Comparison of ENCODE assay signal across 1 cellular context in genomic region chr7:16636533-16637173, GRCh38.
TF ChIP-seq lines count a peak whose summit lies in the region.

No MANE protein-coding gene starts in this region.

TF ChIP-seq in IMR-90, 13 proteins besides CTCF, POLR2A, EP300 and RAD21:
- TF ChIP-seq CHD1 (IDR thresholded peaks at IDR 0.05; ENCODE audit: low read depth, low read length), result no peak
- TF ChIP-seq RFX5 (IDR thresholded peaks at IDR 0.05; ENCODE audit: low read depth, low read length), result no peak
- TF ChIP-seq NFE2L2 (IDR thresholded peaks at IDR 0.05; ENCODE audit: low read depth, low read length), result no peak
- no peak for TF ChIP-seq USF2 (IDR thresholded peaks at IDR 0.05; ENCODE audit: low read depth, low read length)
- no peak for TF ChIP-seq SMC3 (IDR thresholded peaks at IDR 0.05; ENCODE audit: low read depth, low read length)
- no peak for TF ChIP-seq BHLHE40 (IDR thresholded peaks at IDR 0.05; ENCODE audit: low read depth, low read length)
- TF ChIP-seq RCOR1 (IDR thresholded peaks at IDR 0.05; ENCODE audit: insufficient replicate concordance, low read length), result no peak
- TF ChIP-seq MAFK (IDR thresholded peaks at IDR 0.05; ENCODE audit: low read depth, low read length), result no peak
- TF ChIP-seq MAZ (IDR thresholded peaks at IDR 0.05; ENCODE audit: borderline replicate concordance, low read depth, low read length), result no peak
- TF ChIP-seq MXI1 (IDR thresholded peaks at IDR 0.05; ENCODE audit: borderline replicate concordance, low read depth, low read length), result no peak
